Comparison of ENCODE assay signal across 29 cellular contexts in genomic region chr10:61472090-61472674, GRCh38. TPM values are rescaled to one million over a fixed set of nuclear protein-coding genes. Genes with fewer than 3 reads are reported as not detected.
A peak's percentile ranks its signal among the peaks of the same experiment; 100 is the strongest.
DNase-seq lines count a peak whose midpoint lies in the region; ATAC-seq and TF ChIP-seq lines count a peak whose summit lies in the region.
"Had no signal": no experiment of that assay in that cellular context is flagged by ENCODE, and none has a peak within 500 bp of the region (broad histone marks: within the 10 kb centered on the region; RNA-seq: fewer than 3 reads in every experiment).

No MANE protein-coding gene starts in this region.

- H3K27me3 ChIP-seq in GM23338 (ENCODE audit: insufficient read depth) (no peaks in the 10 kb centered on the region), Panc1 (ENCODE audit: control insufficient read depth, insufficient read depth, low read length) (no peaks in the 10 kb centered on the region), colonic mucosa (no peaks in the 10 kb centered on the region)
- H3K27me3 ChIP-seq: ascending aorta, tibial nerve had no signal

- TF ChIP-seq CTCF in 22Rv1 (IDR thresholded peaks at IDR 0.05) (peak; percentile 24; the same call in 1 of the 2 replicates), GM23338 (conservative IDR thresholded peaks at IDR 0.05; ENCODE audit: low read depth in 2 of 2) (peak; percentile 33 to 62; a peak in 3 of 4 replicates), Panc1 (IDR thresholded peaks at IDR 0.05) (peak; percentile 47), colonic mucosa (IDR thresholded peaks at IDR 0.05) (no peak)

- H3K4me2 ChIP-seq in GM23338: no peak overlapping the region

- H3K36me3 Mint-ChIP-seq in GM23338 (ENCODE audit: low read depth): peaks cover 7% of the 10 kb centered on the region; the same call in 2 of the 3 replicates
- H3K36me3 Mint-ChIP-seq: activated naive CD8-positive, alpha-beta T cell treated with anti-CD3 and anti-CD28 coated beads, Interleukin-2, amount 10 ng/mL, durations not matched to agents 7 days and 5 days; natural killer cell had no signal

- no peak overlapping the region for H3K4me3 Mint-ChIP-seq in GM23338
- H3K4me3 Mint-ChIP-seq: activated CD4-positive, alpha-beta T cell treated with anti-CD3 and anti-CD28 coated beads, Interleukin-2, amount 10 ng/mL, durations not matched to agents 24 days and 14 days; activated naive CD8-positive, alpha-beta T cell treated with anti-CD3 and anti-CD28 coated beads, Interleukin-2, amount 10 ng/mL, durations not matched to agents 7 days and 5 days; activated T-cell treated with anti-CD3 and anti-CD28 coated beads, Interleukin-2, amount 50 U/mL, for 24 hours; dendritic cell treated with granulocyte-macrophage colony-stimulating factor and Interleukin-4, amounts not matched to agents 40 ng/mL and 50 ng/mL, for 4 days; natural killer cell had no signal

- H3K9ac ChIP-seq in colonic mucosa (ENCODE audit: low read depth in 2 of 2, low read length in 2 of 2): no peak overlapping the region

- no peaks in the 10 kb centered on the region for H3K4me1 ChIP-seq in GM23338 (ENCODE audit: insufficient read depth)
- H3K4me1 ChIP-seq in Panc1 (ENCODE audit: control insufficient read depth, insufficient read depth, low read length): peaks cover 6% of the 10 kb centered on the region; the same call in 1 of the 2 replicates
- H3K4me1 ChIP-seq in colonic mucosa: no peaks in the 10 kb centered on the region
- H3K4me1 ChIP-seq: ascending aorta, BE2C, tibial nerve had no signal

- BruUV-seq in Panc1 (replicated peaks; lab: Mats Ljungman, UMichigan): no TSS peak

- H3K9me3 Mint-ChIP-seq in GM23338: no peaks in the 10 kb centered on the region; the same call in 2 of the 3 replicates
- H3K9me3 Mint-ChIP-seq: activated CD4-positive, alpha-beta T cell treated with anti-CD3 and anti-CD28 coated beads, Interleukin-2, amount 10 ng/mL, durations not matched to agents 24 days and 14 days; activated naive CD8-positive, alpha-beta T cell treated with anti-CD3 and anti-CD28 coated beads, Interleukin-2, amount 10 ng/mL, durations not matched to agents 7 days and 5 days; activated T-cell treated with anti-CD3 and anti-CD28 coated beads, Interleukin-2, amount 50 U/mL, for 24 hours; natural killer cell had no signal

- DNase-seq in GM23338 (ENCODE audit: low spot score) (peak; percentile 15), Panc1 (ENCODE audit: low read depth, low spot score) (no peak), iPS-NIHi7 (ENCODE audit: extremely low spot score) (peak; percentile 9), NCI-H748 (lab: John Stamatoyannopoulos, UW; ENCODE audit: unreplicated experiment) (no peak), colonic mucosa (no peak)
- DNase-seq: ACHN; activated CD4-positive, alpha-beta T cell treated with anti-CD3 and anti-CD28 coated beads, Interleukin-2, amount 10 ng/mL, durations not matched to agents 24 days and 14 days; activated gamma-delta T cell; activated naive CD8-positive, alpha-beta T cell treated with anti-CD3 and anti-CD28 coated beads, Interleukin-2, amount 10 ng/mL, durations not matched to agents 7 days and 5 days; activated T-cell treated with anti-CD3 and anti-CD28 coated beads, Interleukin-2, amount 50 U/mL, for 24 hours; BE2C; islet precursor cell; lower lobe of right lung; natural killer cell; NCI-H2081; NCI-H2227 treated with DMSO at 0.1 percent for 48 hours; NCI-H526 treated with DMSO at 0.1 percent for 48 hours; stimulated activated CD4-positive, alpha-beta T cell treated with anti-CD3 and anti-CD28 coated beads, Interleukin-2, amount 100 ng/mL, for 24 hours; T-helper 2 cell had no signal

- H3K79me2 ChIP-seq in GM23338 (replicated peaks; ENCODE audit: insufficient read depth): no peaks in the 10 kb centered on the region

- peak overlapping the region; percentile 48; the same call in 1 of the 2 replicates for H2AFZ ChIP-seq in GM23338

- POLR2A ChIA-PET in Panc1 (lab: Charles Lee): no interaction called here

- in situ Hi-C loops in Panc1 (cut with HindIII; ENCODE audit: low pct_unique_long_range_greater_than_20kb, low sequenced_read_pairs): no loop called here

- H3K36me3 ChIP-seq in GM23338 (ENCODE audit: insufficient read depth) (no peaks in the 10 kb centered on the region), Panc1 (ENCODE audit: control insufficient read depth, insufficient read depth, low read length) (no peaks in the 10 kb centered on the region), colonic mucosa (no peaks in the 10 kb centered on the region)
- H3K36me3 ChIP-seq: ascending aorta, BE2C, lower lobe of right lung, tibial nerve had no signal

- ATAC-seq in GM23338 (no peak), Panc1 (no peak), HG02759 (IDR thresholded peaks at IDR 0.05; ENCODE audit: unreplicated experiment) (no peak), HG02588 (IDR thresholded peaks at IDR 0.05; ENCODE audit: unreplicated experiment) (no peak)
- ATAC-seq: natural killer cell had no signal

- H3K9me3 ChIP-seq in Panc1 (ENCODE audit: control insufficient read depth, insufficient read depth, low read depth, low read length): no peaks in the 10 kb centered on the region
- no peaks in the 10 kb centered on the region for H3K9me3 ChIP-seq in colonic mucosa
- H3K9me3 ChIP-seq: ascending aorta, BE2C, lower lobe of right lung, tibial nerve had no signal

- H3K4me3 ChIP-seq in GM23338: no peak overlapping the region
- no peak overlapping the region for H3K4me3 ChIP-seq in Panc1 (ENCODE audit: low read depth in 2 of 2, low read length in 2 of 2)
- no peak overlapping the region for H3K4me3 ChIP-seq in colonic mucosa
- H3K4me3 ChIP-seq: ascending aorta, lower lobe of right lung, skin epidermis, tibial nerve had no signal

- H3K27ac ChIP-seq in 22Rv1 (no peak overlapping the region), GM23338 (ENCODE audit: low read depth) (no peak overlapping the region), Panc1 (ENCODE audit: low read length) (peak overlapping the region; percentile 5; the same call in 1 of the 2 replicates), colonic mucosa (no peak overlapping the region)
- H3K27ac ChIP-seq: ascending aorta, lower lobe of right lung, skin epidermis, tibial nerve, VCaP had no signal

- no peak overlapping the region for H3K27ac Mint-ChIP-seq in GM23338
- H3K27ac Mint-ChIP-seq: activated CD4-positive, alpha-beta T cell treated with anti-CD3 and anti-CD28 coated beads, Interleukin-2, amount 10 ng/mL, durations not matched to agents 24 days and 14 days; activated naive CD8-positive, alpha-beta T cell treated with anti-CD3 and anti-CD28 coated beads, Interleukin-2, amount 10 ng/mL, durations not matched to agents 7 days and 5 days; activated T-cell treated with anti-CD3 and anti-CD28 coated beads, Interleukin-2, amount 50 U/mL, for 24 hours; dendritic cell treated with granulocyte-macrophage colony-stimulating factor and Interleukin-4, amounts not matched to agents 40 ng/mL and 50 ng/mL, for 4 days; natural killer cell had no signal

- peaks cover 10% of the 10 kb centered on the region for H3K4me1 Mint-ChIP-seq in GM23338
- H3K4me1 Mint-ChIP-seq: activated CD4-positive, alpha-beta T cell treated with anti-CD3 and anti-CD28 coated beads, Interleukin-2, amount 10 ng/mL, durations not matched to agents 24 days and 14 days; activated naive CD8-positive, alpha-beta T cell treated with anti-CD3 and anti-CD28 coated beads, Interleukin-2, amount 10 ng/mL, durations not matched to agents 7 days and 5 days; natural killer cell had no signal

- H3F3A ChIP-seq in GM23338 (replicated peaks; ENCODE audit: low read depth): no peaks in the 10 kb centered on the region

- H3K27me3 Mint-ChIP-seq in GM23338 (ENCODE audit: insufficient read depth, low read depth, poor library complexity): peaks cover 2% of the 10 kb centered on the region
- H3K27me3 Mint-ChIP-seq: activated CD4-positive, alpha-beta T cell treated with anti-CD3 and anti-CD28 coated beads, Interleukin-2, amount 10 ng/mL, durations not matched to agents 24 days and 14 days; activated naive CD8-positive, alpha-beta T cell treated with anti-CD3 and anti-CD28 coated beads, Interleukin-2, amount 10 ng/mL, durations not matched to agents 7 days and 5 days had no signal

- H3K9me2 ChIP-seq in GM23338 (ENCODE audit: insufficient read depth): no peaks in the 10 kb centered on the region

- CTCF ChIA-PET in Panc1 (lab: Charles Lee): no interaction called here

- no peaks in the 10 kb centered on the region for H4K20me1 ChIP-seq in GM23338 (replicated peaks; ENCODE audit: insufficient read depth)

- intact Hi-C loops in Panc1 (cut with micrococcal nuclease; ENCODE audit: unreplicated experiment) (loop anchor here (10.0 kb wide), 1 partner anchor 363 kb away; no protein-coding TSS in a partner anchor), colonic mucosa (cut with DNase I) (no loop called here)

TF ChIP-seq in GM23338, 12 proteins besides CTCF, POLR2A, EP300 and RAD21 (continues in another document):
- TF ChIP-seq ZNF114 (CRISPR knock-in tag; IDR thresholded peaks at IDR 0.05): no peak
- no peak for TF ChIP-seq STAT1 (IDR thresholded peaks at IDR 0.05; ENCODE audit: unreplicated experiment)
- TF ChIP-seq ETS1 (IDR thresholded peaks at IDR 0.05): no peak
- TF ChIP-seq ZNF331 (CRISPR knock-in tag; IDR thresholded peaks at IDR 0.05; ENCODE audit: low read depth): no peak

RNA-seq across cellular contexts. Expression of gene TMEM26, which starts 19.0 kb away (rescaled TPM):
- total RNA-seq in GM23338 (2014; rRNA removed; shearing (Covaris generic)): 1.9 and 2.2 TPM in 2 replicates
- 1.0 and 1.5 TPM in 2 replicates for polyA plus RNA-seq in GM23338 (2016; fragmentation: Nextera tagmentation; extraction: Ambion mirVana)
- 14.3 TPM for total RNA-seq in Panc1 (2021; ENCODE audit: unreplicated experiment)
- polyA plus RNA-seq in Panc1 (2012; ENCODE audit: insufficient read length): 6.2 TPM
- total RNA-seq in colonic mucosa: under 1 TPM; 0.32 to 0.50 TPM
- total RNA-seq: activated CD4-positive, alpha-beta T cell treated with anti-CD3 and anti-CD28 coated beads, Interleukin-2, amount 10 ng/mL, durations not matched to agents 24 days and 14 days; activated CD8-positive, alpha-beta memory T cell treated with anti-CD3 and anti-CD28 coated beads for 36 hours; activated naive CD8-positive, alpha-beta T cell treated with anti-CD3 and anti-CD28 coated beads, Interleukin-2, amount 10 ng/mL, durations not matched to agents 7 days and 5 days; ascending aorta; mononuclear cell; natural killer cell had no signal

Comparison
In these comparisons a context has a peak if more than half of its experiments do, and no peak if none do; other contexts are left out.
1. DNase-seq: peak in GM23338 (single experiment) and iPS-NIHi7 (single experiment); none in Panc1 (single experiment), NCI-H748 (single experiment) and colonic mucosa (single experiment).